ENCODE assay signal across 1 cellular context in genomic region chr1:45384213-45384612, GRCh38. TPM values are rescaled to one million over a fixed set of nuclear protein-coding genes. Genes with fewer than 3 reads are reported as not detected.
"Had no signal": no experiment of that assay in that cellular context is flagged by ENCODE, and none has a peak within 500 bp of the region (broad histone marks: within the 10 kb centered on the region; RNA-seq: fewer than 3 reads in every experiment).

No MANE protein-coding gene starts in this region.

RNA-seq across cellular contexts. Expression of gene HPDL, which starts 57.5 kb away (rescaled TPM):
- total RNA-seq: H4 had no signal
